ENCODE assay signal across 8 cellular contexts in genomic region chr16:69339289-69340094, GRCh38. TPM values are rescaled to one million over a fixed set of nuclear protein-coding genes. Genes with fewer than 3 reads are reported as not detected.
DNase-seq lines count a peak whose midpoint lies in the region; ATAC-seq, FAIRE-seq and TF ChIP-seq lines count a peak whose summit lies in the region.

Gene COG8, minus strand, starts transcription at chr16:69339564. Its CDS starts 12 bp downstream, at chr16:69339552.
Gene NIP7, plus strand, starts transcription at chr16:69339772. Its CDS starts 58 bp downstream, at chr16:69339830.

- peak within 1 kb of the TSS; percentile 88 for H4K12ac ChIP-seq in trophoblast cell (ENCODE audit: low read depth, low read length)

- WGBS in adipose tissue, 3 donors: 0% methylated on average over 77 of the region's 77 CpGs
- WGBS in trophoblast cell (ENCODE audit: extremely low coverage, insufficient coverage, insufficient read length): no CpG with 5 or more reads among the region's 77 CpGs
- 0% methylated on average over 21 to 73 of the region's 77 CpGs for WGBS in transverse colon (ENCODE audit: low coverage in 1 of 2), 2 donors

- H3K23ac ChIP-seq in trophoblast cell (ENCODE audit: low read length): no peak within 1 kb of the TSS

- peaks cover 48 to 57% (median 53%) of the 10 kb centered on the region in 3 donors for H3K4me1 Mint-ChIP-seq in T-cell

- peak within 1 kb of the TSS; percentile 98 to 100 (median 100) for H3K4me3 Mint-ChIP-seq in T-cell

- intact Hi-C loops in cardiac septum (cut with DNase I) (loop anchor here (1.0 to 5.0 kb wide), 3 partner anchors 9 to 48 kb away; partner anchors contain the start of genes PDF, TERF2 and VPS4A), transverse colon (cut with DNase I; ENCODE audit: low total_unique reads) (no loop called here)

- ATAC-seq in HG02840 (IDR thresholded peaks at IDR 0.05; ENCODE audit: low FRiP score, unreplicated experiment) (peak; percentile 87), T-cell (replicated peaks in 1 of 4) (peak; percentile 86 to 90 (median 89))

- H3K9ac ChIP-seq in trophoblast cell (ENCODE audit: low read length): peak within 1 kb of the TSS; percentile 96

- H2AFZ ChIP-seq in trophoblast cell (ENCODE audit: insufficient read depth, low read length, poor library complexity): peak within 1 kb of the TSS; percentile 89

- peak within 1 kb of the TSS; percentile 97 to 100 for H3K27ac Mint-ChIP-seq in T-cell

- H3K27me3 Mint-ChIP-seq in T-cell: no peaks in the 10 kb centered on the region

- H3K9me3 Mint-ChIP-seq in T-cell: no peaks in the 10 kb centered on the region

- H3K14ac ChIP-seq in trophoblast cell (ENCODE audit: low read length): peak within 1 kb of the TSS; percentile 94

- peak within 1 kb of the TSS; percentile 85 for H3K4ac ChIP-seq in trophoblast cell (ENCODE audit: low read depth, low read length)

- CTCF ChIA-PET in T-cell (lab: Charles Lee): interaction anchor here in 1 of 2 donors (0.7 to 0.8 kb wide), 2 partner anchors 10 to 85 kb away, joined by 3 read pairs; no protein-coding TSS in a partner anchor

- DNase-seq in GM12891 (ENCODE audit: insufficient read length, low spot score) (peak; percentile 88), NCI-H1436 treated with DMSO at 0.1 percent for 48 hours (lab: John Stamatoyannopoulos, UW) (peak; percentile 96), T-cell (peak; percentile 79 to 93 (median 86)), cardiac septum (ENCODE audit: low spot score) (peak; percentile 96), trophoblast cell (peak; percentile 95 to 99), transverse colon (peak; percentile 96)

- peak within 1 kb of the TSS; percentile 1 for H2BK5ac ChIP-seq in trophoblast cell (ENCODE audit: low read depth, low read length, poor library complexity)

- no peak for TF ChIP-seq EP300 in transverse colon (IDR thresholded peaks at IDR 0.05; ENCODE audit: low read depth)

- H3K27me3 ChIP-seq in trophoblast cell (ENCODE audit: insufficient read depth, low read length) (no peaks in the 10 kb centered on the region), transverse colon (no peaks in the 10 kb centered on the region)

- peak within 1 kb of the TSS; percentile 97 for H4K8ac ChIP-seq in trophoblast cell (ENCODE audit: low read depth, low read length)

- POLR2A ChIA-PET in T-cell (lab: Charles Lee): interaction anchor here in 1 of 2 donors (0.5 kb wide), 1 partner anchor 1950 kb away, joined by 4 read pairs; the partner anchor contains the start of gene CMTR2

- H3K36me3 ChIP-seq in trophoblast cell (ENCODE audit: control insufficient read depth in 1 of 2, insufficient read depth in 2 of 2, low read length in 2 of 2): peaks cover 14 to 28% of the 10 kb centered on the region in 2 experiments
- H3K36me3 ChIP-seq in transverse colon: peaks cover 0 to 20% (median 9%) of the 10 kb centered on the region in 4 donors

- peak; percentile 89 for FAIRE-seq in GM12891 (lab: Jason Lieb, UNC)

- peaks cover 16% of the 10 kb centered on the region for H3K79me2 ChIP-seq in trophoblast cell (ENCODE audit: control insufficient read depth, insufficient read depth, low read length, poor library complexity)

- peak within 1 kb of the TSS; percentile 88 for H4K91ac ChIP-seq in trophoblast cell (ENCODE audit: low read depth, low read length)

- H3K9me3 ChIP-seq in trophoblast cell (ENCODE audit: insufficient read depth, low read depth, low read length) (no peaks in the 10 kb centered on the region), transverse colon (no peaks in the 10 kb centered on the region)

- peak within 1 kb of the TSS; percentile 56 for H3K27ac ChIP-seq in adipose tissue (ENCODE audit: low read depth, low read length)
- peak within 1 kb of the TSS; percentile 65 for H3K27ac ChIP-seq in trophoblast cell (ENCODE audit: low read depth, low read length)
- H3K27ac ChIP-seq in transverse colon: peak within 1 kb of the TSS; percentile 89 to 95 (median 92)

- H3K4me3 ChIP-seq in trophoblast cell (ENCODE audit: low read depth, low read length): peak within 1 kb of the TSS; percentile 98
- H3K4me3 ChIP-seq in transverse colon: peak within 1 kb of the TSS; percentile 67 to 91 (median 86)

- peaks cover 37% of the 10 kb centered on the region for H3K36me3 Mint-ChIP-seq in T-cell

- no peak within 1 kb of the TSS for H2BK12ac ChIP-seq in trophoblast cell (ENCODE audit: low read length)

- peak; percentile 78 to 98 (median 92) for TF ChIP-seq CTCF in transverse colon (IDR thresholded peaks at IDR 0.05)

- H3K4me2 ChIP-seq in trophoblast cell (ENCODE audit: low read length): peak within 1 kb of the TSS; percentile 88

- H2AK5ac ChIP-seq in trophoblast cell (ENCODE audit: low read length): peak within 1 kb of the TSS; percentile 81

- peak within 1 kb of the TSS; percentile 78 for H3K18ac ChIP-seq in trophoblast cell (ENCODE audit: low read length)

- peaks cover 8% of the 10 kb centered on the region for H3K79me1 ChIP-seq in trophoblast cell (ENCODE audit: low read length)

- H2BK120ac ChIP-seq in trophoblast cell (ENCODE audit: insufficient read depth, low read length, poor library complexity): peak within 1 kb of the TSS; percentile 49

- peak; percentile 94 for TF ChIP-seq POLR2A in GM12891 (IDR thresholded peaks at IDR 0.05; ENCODE audit: low read depth, low read length)
- peak; percentile 69 for TF ChIP-seq POLR2A in transverse colon (IDR thresholded peaks at IDR 0.05)

- H3K4me1 ChIP-seq in trophoblast cell (ENCODE audit: control insufficient read depth in 1 of 2, insufficient read depth in 2 of 2, low read length in 2 of 2): peaks cover 6 to 12% of the 10 kb centered on the region in 2 experiments
- H3K4me1 ChIP-seq in transverse colon: peaks cover 17 to 28% (median 21%) of the 10 kb centered on the region in 4 donors

- in situ Hi-C loops in transverse colon (cut with MboI; ENCODE audit: low pct_ligation_motif_present in 1 of 4, low pct_unique_long_range_greater_than_20kb in 1 of 4, low sequenced_read_pairs in 3 of 4): no loop called here

TF ChIP-seq in GM12891, 5 proteins besides CTCF, POLR2A, EP300 and RAD21:
- TF ChIP-seq TAF1 (IDR thresholded peaks at IDR 0.05; ENCODE audit: low read depth, low read length) (peak; percentile 94), SPI1 (IDR thresholded peaks at IDR 0.05; ENCODE audit: low read depth, low read length) (peak; percentile 53), PAX5 (IDR thresholded peaks at IDR 0.05; ENCODE audit: insufficient read depth, low read length, severe bottlenecking) (no peak), POU2F2 (IDR thresholded peaks at IDR 0.05; ENCODE audit: low read depth, low read length) (peak; percentile 48; the same call in 1 of the 2 replicates), POLR2AphosphoS5 (IDR thresholded peaks at IDR 0.05; ENCODE audit: low read depth, low read length) (peak; percentile 89)

RNA-seq across cellular contexts. Expression of gene COG8, which starts in this region (rescaled TPM):
- 14.3 TPM for polyA plus RNA-seq in GM12891 (2012; ENCODE audit: low read depth, missing spikeins)
- 10 to 100 TPM; 31.2 to 70.4 (median 59.8) TPM for total RNA-seq in T-cell
- polyA plus RNA-seq in adipose tissue: 10 to 100 TPM; 10.8 to 16.9 (median 16.2) TPM
- total RNA-seq in cardiac septum: 21.6 TPM
- polyA plus RNA-seq in trophoblast cell (2013): 21.2 and 21.4 TPM in 2 replicates
- 10 to 100 TPM; 29.5 to 52.0 (median 48.3) TPM for total RNA-seq in transverse colon

RNA-seq across cellular contexts. Expression of gene NIP7, which starts in this region (rescaled TPM):
- polyA plus RNA-seq in GM12891 (2012; ENCODE audit: low read depth, missing spikeins): 26.6 TPM
- total RNA-seq in T-cell (10 to 100 TPM; 23.7 to 32.9 (median 29.6) TPM), cardiac septum (10.6 TPM), transverse colon (10 to 100 TPM in 2 of 4 donors, 1 to 10 TPM in 2; 1.8 to 17.3 (median 8.9) TPM)
- polyA plus RNA-seq in adipose tissue: 10 to 100 TPM in 2 of 3 donors, 1 to 10 TPM in 1; 6.1 to 28.2 (median 18.4) TPM
- polyA plus RNA-seq in trophoblast cell (2013): 19.3 and 20.2 TPM in 2 replicates

Comparison
In these comparisons a context has a peak if more than half of its experiments do, and no peak if none do; other contexts are left out.
1. Peak in every context shown above with its lines: DNase-seq, ATAC-seq, H3K4me3 ChIP-seq and H3K27ac ChIP-seq.